In genomic region chr12:124334976-124335375, GRCh38 we compare ENCODE assay signal across 1 cellular context.
TF ChIP-seq lines count a peak whose summit lies in the region.

No MANE protein-coding gene starts in this region.

TF ChIP-seq in GM23338, 12 proteins besides CTCF, POLR2A, EP300 and RAD21 (continued from another document):
- no peak for TF ChIP-seq ZNF462 (CRISPR knock-in tag; IDR thresholded peaks at IDR 0.05)
- no peak for TF ChIP-seq POLR2AphosphoS5 (IDR thresholded peaks at IDR 0.05; ENCODE audit: low read depth)
- TF ChIP-seq ETS1 (IDR thresholded peaks at IDR 0.05): no peak
- no peak for TF ChIP-seq REST (IDR thresholded peaks at IDR 0.05; ENCODE audit: unreplicated experiment)
- TF ChIP-seq JUNB (IDR thresholded peaks at IDR 0.05; ENCODE audit: unreplicated experiment): no peak
- no peak for TF ChIP-seq ZNF114 (CRISPR knock-in tag; IDR thresholded peaks at IDR 0.05)
